ENCODE assay signal across 1 cellular context in genomic region chr3:188720636-188721035, GRCh38.
A peak's percentile ranks its signal among the peaks of the same experiment; 100 is the strongest.
TF ChIP-seq lines count a peak whose summit lies in the region.

No MANE protein-coding gene starts in this region.

TF ChIP-seq in HepG2, 621 proteins besides CTCF, POLR2A, EP300 and RAD21 (continued from another document and continues in another):
- TF ChIP-seq ZNF142 (CRISPR knock-in tag; IDR thresholded peaks at IDR 0.05) (no peak), ZNF367 (CRISPR knock-in tag; IDR thresholded peaks at IDR 0.05; ENCODE audit: borderline replicate concordance) (no peak), ZNF768 (CRISPR knock-in tag; IDR thresholded peaks at IDR 0.05) (no peak), RNF2 (conservative IDR thresholded peaks at IDR 0.05; ENCODE audit: low read depth) (no peak), ZFP90 (CRISPR knock-in tag; IDR thresholded peaks at IDR 0.05; ENCODE audit: borderline replicate concordance) (no peak), SMAD1 (CRISPR knock-in tag; IDR thresholded peaks at IDR 0.05; ENCODE audit: borderline replicate concordance, low read depth) (no peak), NFKBIZ (CRISPR knock-in tag; IDR thresholded peaks at IDR 0.05) (peak; percentile 84; the same call in 1 of the 2 replicates), CBFB (CRISPR knock-in tag; IDR thresholded peaks at IDR 0.05) (0 out of 2 replicates have a peak, but pooled peaks have one; percentile 31), TOPORS (CRISPR knock-in tag; IDR thresholded peaks at IDR 0.05) (no peak), HMG20B (CRISPR knock-in tag; conservative IDR thresholded peaks at IDR 0.05) (peak; percentile 72; the same call in 1 of the 2 replicates), FOXJ3 (CRISPR knock-in tag; IDR thresholded peaks at IDR 0.05; ENCODE audit: borderline replicate concordance) (peak; percentile 96; the same call in 1 of the 2 replicates), TAF15 (IDR thresholded peaks at IDR 0.05; ENCODE audit: low read depth, low read length, poor library complexity, severe bottlenecking) (no peak), ZNF672 (CRISPR knock-in tag; IDR thresholded peaks at IDR 0.05) (no peak), REXO4 (CRISPR knock-in tag; IDR thresholded peaks at IDR 0.05; ENCODE audit: borderline replicate concordance) (no peak), HOXA9 (CRISPR knock-in tag; IDR thresholded peaks at IDR 0.05; ENCODE audit: borderline replicate concordance) (no peak), KAT7 (CRISPR knock-in tag; IDR thresholded peaks at IDR 0.05; ENCODE audit: borderline replicate concordance) (peak; percentile 58; the same call in 1 of the 2 replicates), ZFYVE20 (CRISPR knock-in tag; IDR thresholded peaks at IDR 0.05; ENCODE audit: borderline replicate concordance, low read depth) (no peak), CREB3 (CRISPR knock-in tag; IDR thresholded peaks at IDR 0.05) (no peak), TRIM22 (IDR thresholded peaks at IDR 0.05) (no peak), HOXA5 (CRISPR knock-in tag; IDR thresholded peaks at IDR 0.05) (peak; percentile 55; the same call in 1 of the 2 replicates), PAWR (CRISPR knock-in tag; IDR thresholded peaks at IDR 0.05; ENCODE audit: borderline replicate concordance) (no peak), ZBTB43 (CRISPR knock-in tag; conservative IDR thresholded peaks at IDR 0.05) (peak; percentile 90), HMGXB4 (CRISPR knock-in tag; IDR thresholded peaks at IDR 0.05; ENCODE audit: borderline replicate concordance in 1 of 2, low read depth in 1 of 2) (peak in 1 of 2 experiments; percentile 42; a peak in 1 of 4 replicates), ZBTB1 (CRISPR knock-in tag; IDR thresholded peaks at IDR 0.05; ENCODE audit: borderline replicate concordance) (no peak), SCMH1 (CRISPR knock-in tag; IDR thresholded peaks at IDR 0.05; ENCODE audit: borderline replicate concordance) (no peak), EZH2 (conservative IDR thresholded peaks at IDR 0.05; ENCODE audit: low read depth, low read length) (no peak), RCOR2 (CRISPR knock-in tag; IDR thresholded peaks at IDR 0.05) (peak; percentile 99), MEIS2 (CRISPR knock-in tag; IDR thresholded peaks at IDR 0.05) (0 out of 2 replicates have a peak, but pooled peaks have one; percentile 26), ZNF44 (CRISPR knock-in tag; IDR thresholded peaks at IDR 0.05) (no peak), FOSL1 (CRISPR knock-in tag; IDR thresholded peaks at IDR 0.05; ENCODE audit: borderline replicate concordance) (peak; percentile 73; the same call in 1 of the 2 replicates), ZNF501 (CRISPR knock-in tag; IDR thresholded peaks at IDR 0.05) (no peak), YY1 (IDR thresholded peaks at IDR 0.05; ENCODE audit: insufficient read depth, insufficient replicate concordance, low read depth, low read length) (no peak), NR2F2 (IDR thresholded peaks at IDR 0.05; ENCODE audit: borderline replicate concordance, low read depth) (peak; percentile 86), CHD4 (IDR thresholded peaks at IDR 0.05; ENCODE audit: borderline replicate concordance, low read length) (no peak; the same call in 1 of the 2 replicates), ZNF740 (CRISPR knock-in tag; IDR thresholded peaks at IDR 0.05) (no peak), ZNF704 (CRISPR knock-in tag; IDR thresholded peaks at IDR 0.05; ENCODE audit: borderline replicate concordance) (no peak), ZNF709 (CRISPR knock-in tag; IDR thresholded peaks at IDR 0.05) (no peak), NCOA1 (CRISPR knock-in tag; IDR thresholded peaks at IDR 0.05) (peak; percentile 79; the same call in 1 of the 2 replicates), BRF2 (CRISPR knock-in tag; IDR thresholded peaks at IDR 0.05) (0 out of 2 replicates have a peak, but pooled peaks have one; percentile 47), ELF1 (CRISPR knock-in tag; IDR thresholded peaks at IDR 0.05) (no peak), HNRNPUL1 (IDR thresholded peaks at IDR 0.05; ENCODE audit: low read depth, low read length) (peak; percentile 45; the same call in 1 of the 2 replicates), SAFB2 (CRISPR knock-in tag; IDR thresholded peaks at IDR 0.05; ENCODE audit: borderline replicate concordance, low read depth) (no peak; the same call in 1 of the 2 replicates), MTA3 (CRISPR knock-in tag; IDR thresholded peaks at IDR 0.05) (no peak), TARDBP (CRISPR knock-in tag; IDR thresholded peaks at IDR 0.05) (peak; percentile 77), LRRFIP1 (CRISPR knock-in tag; conservative IDR thresholded peaks at IDR 0.05) (no peak), NFE2L1 (CRISPR knock-in tag; IDR thresholded peaks at IDR 0.05; ENCODE audit: borderline replicate concordance) (no peak), MTF2 (CRISPR knock-in tag; IDR thresholded peaks at IDR 0.05; ENCODE audit: borderline replicate concordance) (no peak), ZNF557 (CRISPR knock-in tag; IDR thresholded peaks at IDR 0.05) (no peak), NCOR1 (IDR thresholded peaks at IDR 0.05; ENCODE audit: borderline replicate concordance, low read length) (peak; percentile 89), KLF9 (CRISPR knock-in tag; IDR thresholded peaks at IDR 0.05; ENCODE audit: low read depth) (no peak), SYNCRIP (IDR thresholded peaks at IDR 0.05; ENCODE audit: insufficient read depth, low read depth, low read length) (no peak), STAG1 (CRISPR knock-in tag; IDR thresholded peaks at IDR 0.05) (peak; percentile 48), ISX (CRISPR knock-in tag; conservative IDR thresholded peaks at IDR 0.05) (no peak), NR1H2 (CRISPR knock-in tag; IDR thresholded peaks at IDR 0.05; ENCODE audit: borderline replicate concordance, low read depth) (no peak), NBN (conservative IDR thresholded peaks at IDR 0.05) (no peak), ZNF83 (CRISPR knock-in tag; IDR thresholded peaks at IDR 0.05; ENCODE audit: borderline replicate concordance) (no peak)
